In the genomic region with DNA sequence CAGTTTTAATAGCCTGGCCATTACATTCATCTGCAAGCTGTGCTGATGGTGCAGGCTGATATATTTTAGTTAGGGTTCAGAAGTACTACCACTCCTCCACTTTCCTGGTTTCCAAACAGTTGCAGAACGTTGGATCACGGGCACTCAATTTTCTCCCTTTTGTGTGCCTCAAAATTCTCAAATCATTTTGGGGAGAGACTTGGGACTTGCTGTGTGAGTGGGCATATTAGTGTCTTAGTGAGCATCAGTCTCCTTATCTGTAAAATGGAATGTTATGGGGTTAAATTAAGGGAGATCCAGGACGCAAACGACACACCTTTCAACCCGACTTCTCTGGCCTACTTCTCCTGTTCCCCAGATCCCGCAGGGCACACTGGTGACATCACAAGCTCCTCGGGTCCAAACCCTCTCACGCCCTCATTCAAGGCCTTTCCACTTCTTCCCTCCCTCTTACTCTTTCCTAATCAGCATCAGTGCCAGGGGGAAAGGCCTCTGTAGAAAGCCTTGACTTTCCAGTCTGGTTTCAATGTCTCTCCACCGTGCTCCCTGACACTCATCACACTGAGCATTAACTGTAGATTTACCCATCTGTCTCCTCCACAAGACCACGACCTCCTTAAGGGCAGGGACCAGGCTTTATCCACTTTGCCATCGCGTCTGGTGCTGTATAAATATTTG, we compare ENCODE assay signal across 1 cellular context.
TF ChIP-seq lines count a peak whose summit lies in the region.

No MANE protein-coding gene starts in this region.

TF ChIP-seq in neural cell, 6 proteins besides CTCF, POLR2A, EP300 and RAD21 (continued from another document):
- TF ChIP-seq POLR2AphosphoS5 (IDR thresholded peaks at IDR 0.05): no peak
